In the genomic region with DNA sequence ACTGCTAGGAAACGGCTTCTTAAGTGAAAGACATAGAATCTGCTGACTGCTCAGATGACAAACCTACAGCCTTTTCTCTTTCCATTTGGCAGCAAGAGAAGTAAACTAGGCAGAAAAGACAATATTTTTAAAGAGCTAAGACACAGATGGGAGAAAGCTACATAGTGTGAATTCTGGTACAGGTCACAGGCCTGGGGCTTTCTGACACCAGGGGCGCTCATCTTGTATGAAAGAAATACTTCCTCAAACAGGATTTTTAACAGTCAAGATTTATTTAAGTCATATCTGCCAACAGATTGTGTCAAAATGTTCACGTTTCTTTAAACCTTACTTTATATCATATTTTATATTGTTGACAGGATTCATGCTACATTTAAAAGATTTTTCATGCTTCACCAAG, we compare ENCODE assay signal across 15 cellular contexts.
DNase-seq lines count a peak whose midpoint lies in the region; ATAC-seq and TF ChIP-seq lines count a peak whose summit lies in the region.
"Had no signal": no experiment of that assay in that cellular context is flagged by ENCODE, and none has a peak within 500 bp of the region (broad histone marks: within the 10 kb centered on the region; RNA-seq: fewer than 3 reads in every experiment).

No MANE protein-coding gene starts in this region.

- H3K9me3 ChIP-seq in body of pancreas = no peaks in the 10 kb centered on the region
- H3K9me3 ChIP-seq: A549 had no signal

- peak overlapping the region in 3 of 4 donors; percentile 10 to 73 (median 70) for H3K4me3 Mint-ChIP-seq in IgD-negative memory B cell
- H3K4me3 Mint-ChIP-seq: activated T-cell treated with anti-CD3 and anti-CD28 coated beads, Interleukin-2, amount 50 U/mL, for 24 hours had no signal

- H3K27me3 ChIP-seq in body of pancreas = no peaks in the 10 kb centered on the region

- no peak overlapping the region for H3K4me3 ChIP-seq in fibroblast of mammary gland (ENCODE audit: control insufficient read depth, low read depth, low read length)
- no peak overlapping the region for H3K4me3 ChIP-seq in body of pancreas
- H3K4me3 ChIP-seq: A549 had no signal

- peak overlapping the region in 2 of 3 donors; percentile 9 to 58 for H3K27ac Mint-ChIP-seq in IgD-negative memory B cell
- H3K27ac Mint-ChIP-seq: activated T-cell treated with anti-CD3 and anti-CD28 coated beads, Interleukin-2, amount 50 U/mL, for 24 hours had no signal

- H3K4me1 ChIP-seq in body of pancreas = no peaks in the 10 kb centered on the region
- H3K4me1 ChIP-seq: A549 had no signal

- no peak overlapping the region for H3K27ac ChIP-seq in body of pancreas
- H3K27ac ChIP-seq: A549, RWPE1 had no signal

- ATAC-seq in Right ventricle myocardium superior (ENCODE audit: poor library complexity) (peak; percentile 25), left ventricle myocardium superior (no peak), body of pancreas (no peak), GM21367 (IDR thresholded peaks at IDR 0.05; ENCODE audit: unreplicated experiment) (no peak)
- ATAC-seq: A549; stimulated activated naive CD8-positive, alpha-beta T cell treated with anti-CD3 and anti-CD28 coated beads, Interleukin-15, Interleukin-2, amounts not matched to agents 100 U/mL and 50 U/mL, for 24 hours had no signal

- intact Hi-C loops in Right ventricle myocardium superior (cut with DNase I) = no loop called here
- intact Hi-C loops in left ventricle myocardium superior (cut with micrococcal nuclease) = no loop called here
- intact Hi-C loops in body of pancreas (cut with DNase I) = no loop called here

- H3K36me3 Mint-ChIP-seq in IgD-negative memory B cell = peaks cover 3% of the 10 kb centered on the region

- peak; percentile 15 for TF ChIP-seq CTCF in fibroblast of mammary gland (conservative IDR thresholded peaks at IDR 0.05; ENCODE audit: control insufficient read depth, insufficient read depth, low read depth, low read length)
- no peak for TF ChIP-seq CTCF in body of pancreas (IDR thresholded peaks at IDR 0.05)

- WGBS in body of pancreas, 2 donors = 76% methylated on average over 3 of the region's 3 CpGs

- TF ChIP-seq POLR2A in body of pancreas (IDR thresholded peaks at IDR 0.05) = no peak

- no peaks in the 10 kb centered on the region for H3K36me3 ChIP-seq in body of pancreas (replicated peaks in 1 of 2; ENCODE audit: insufficient read depth in 1 of 2, low read depth in 2 of 2)

- H3K4me1 Mint-ChIP-seq in IgD-negative memory B cell = peaks cover 27 to 44% (median 34%) of the 10 kb centered on the region in 3 donors

- peaks cover 2% of the 10 kb centered on the region for H3K27me3 Mint-ChIP-seq in IgD-negative memory B cell
- H3K27me3 Mint-ChIP-seq: activated T-cell treated with anti-CD3 and anti-CD28 coated beads, Interleukin-2, amount 50 U/mL, for 24 hours had no signal

- H3K9me3 Mint-ChIP-seq in IgD-negative memory B cell = no peaks in the 10 kb centered on the region
- H3K9me3 Mint-ChIP-seq: activated T-cell treated with anti-CD3 and anti-CD28 coated beads, Interleukin-2, amount 50 U/mL, for 24 hours had no signal

- DNase-seq in Right ventricle myocardium superior (no peak), left ventricle myocardium superior (no peak), fibroblast of mammary gland (ENCODE audit: low read depth) (no peak), body of pancreas (no peak), NCI-H1048 (lab: John Stamatoyannopoulos, UW) (no peak)
- DNase-seq in activated CD4-positive, alpha-beta T cell treated with anti-CD3 and anti-CD28 coated beads, Interleukin-2, amount 50 U/mL, for 48 hours = no peak
- DNase-seq: activated T-cell treated with anti-CD3 and anti-CD28 coated beads, Interleukin-2, amount 50 U/mL, for 24 hours; DMS53; occipital lobe; stimulated activated CD4-positive, alpha-beta T cell treated with anti-CD3 and anti-CD28 coated beads, Interleukin-1b, Interleukin-23, amount 100 ng/mL, for 48 hours; stimulated activated naive CD8-positive, alpha-beta T cell treated with anti-CD3 and anti-CD28 coated beads, Interleukin-15, Interleukin-2, amounts not matched to agents 100 U/mL and 50 U/mL, for 24 hours had no signal
